ENCODE assay signal across 9 cellular contexts in genomic region chr16:20903889-20904506, GRCh38. TPM values are rescaled to one million over a fixed set of nuclear protein-coding genes. Genes with fewer than 3 reads are reported as not detected.
DNase-seq lines count a peak whose midpoint lies in the region; ATAC-seq and TF ChIP-seq lines count a peak whose summit lies in the region.
"Had no signal": no experiment of that assay in that cellular context is flagged by ENCODE, and none has a peak within 500 bp of the region (broad histone marks: within the 10 kb centered on the region; RNA-seq: fewer than 3 reads in every experiment).

No MANE protein-coding gene starts in this region.

- no peak overlapping the region for H3K4me3 ChIP-seq in left lung

- H3K4me3 Mint-ChIP-seq in activated CD8-positive, alpha-beta memory T cell treated with anti-CD3 and anti-CD28 coated beads, Interleukin-2, amount 10 ng/mL, durations not matched to agents 7 days and 5 days = peak overlapping the region; percentile 97
- peak overlapping the region; percentile 32 for H3K4me3 Mint-ChIP-seq in activated CD8-positive, alpha-beta T cell treated with anti-CD3 and anti-CD28 coated beads, Interleukin-2, amount 10 ng/mL, durations not matched to agents 7 days and 5 days

- H3K36me3 ChIP-seq in left lung = no peaks in the 10 kb centered on the region

- no peaks in the 10 kb centered on the region for H3K27me3 ChIP-seq in left lung

- H3K4me1 Mint-ChIP-seq in activated CD8-positive, alpha-beta memory T cell treated with anti-CD3 and anti-CD28 coated beads, Interleukin-2, amount 10 ng/mL, durations not matched to agents 7 days and 5 days = peaks cover 79% of the 10 kb centered on the region
- H3K4me1 Mint-ChIP-seq in activated CD8-positive, alpha-beta T cell treated with anti-CD3 and anti-CD28 coated beads, Interleukin-2, amount 10 ng/mL, durations not matched to agents 7 days and 5 days (ENCODE audit: low read depth) = peaks cover 72% of the 10 kb centered on the region

- no peak for ATAC-seq in activated CD8-positive, alpha-beta memory T cell treated with anti-CD3 and anti-CD28 coated beads, Interleukin-2, amount 10 ng/mL, durations not matched to agents 7 days and 5 days
- ATAC-seq in activated CD8-positive, alpha-beta T cell treated with anti-CD3 and anti-CD28 coated beads, Interleukin-2, amount 10 ng/mL, durations not matched to agents 7 days and 5 days = no peak
- ATAC-seq in left lung = no peak

- peak overlapping the region; percentile 97 to 98 for H3K27ac ChIP-seq in left lung
- peak overlapping the region; percentile 45 for H3K27ac ChIP-seq in temporal lobe (ENCODE audit: low read depth, low read length)

- intact Hi-C loops in left lung (cut with DNase I) = no loop called here

- no peaks in the 10 kb centered on the region for H3K9me3 ChIP-seq in left lung

- TF ChIP-seq CTCF in left lung (IDR thresholded peaks at IDR 0.05) = no peak

- DNase-seq in activated CD8-positive, alpha-beta memory T cell treated with anti-CD3 and anti-CD28 coated beads, Interleukin-2, amount 10 ng/mL, durations not matched to agents 7 days and 5 days = no peak
- DNase-seq in activated CD8-positive, alpha-beta memory T cell treated with anti-CD3 and anti-CD28 coated beads, Interleukin-2, amount 50 U/mL, for 48 hours = no peak
- no peak for DNase-seq in activated CD8-positive, alpha-beta T cell treated with anti-CD3 and anti-CD28 coated beads, Interleukin-2, amount 10 ng/mL, durations not matched to agents 7 days and 5 days
- DNase-seq in left lung (no peak), DMS 273 (lab: John Stamatoyannopoulos, UW; ENCODE audit: unreplicated experiment) (no peak), glomerular visceral epithelial cell (ENCODE audit: extremely low spot score) (no peak)
- no peak for DNase-seq in effector CD4-positive, alpha-beta T cell
- DNase-seq: NCI-H1930 had no signal

- CTCF ChIA-PET in activated CD8-positive, alpha-beta memory T cell treated with anti-CD3 and anti-CD28 coated beads, Interleukin-2, amount 10 ng/mL, durations not matched to agents 7 days and 5 days (lab: Charles Lee) = interaction anchor here (1.4 to 3.5 kb wide), 5 partner anchors 29 to 89 kb away, joined by 3 to 24 read pairs (median 5); no protein-coding TSS in a partner anchor
- CTCF ChIA-PET in activated CD8-positive, alpha-beta T cell treated with anti-CD3 and anti-CD28 coated beads, Interleukin-2, amount 10 ng/mL, durations not matched to agents 7 days and 5 days (lab: Charles Lee) = interaction anchor here (1.0 to 2.5 kb wide), 4 partner anchors 11 to 131 kb away, joined by 3 to 19 read pairs (median 6); no protein-coding TSS in a partner anchor

- no peaks in the 10 kb centered on the region for H3K9me3 Mint-ChIP-seq in activated CD8-positive, alpha-beta memory T cell treated with anti-CD3 and anti-CD28 coated beads, Interleukin-2, amount 10 ng/mL, durations not matched to agents 7 days and 5 days (ENCODE audit: low read depth)
- H3K9me3 Mint-ChIP-seq in activated CD8-positive, alpha-beta T cell treated with anti-CD3 and anti-CD28 coated beads, Interleukin-2, amount 10 ng/mL, durations not matched to agents 7 days and 5 days (ENCODE audit: insufficient read depth) = no peaks in the 10 kb centered on the region

- no peaks in the 10 kb centered on the region for H3K27me3 Mint-ChIP-seq in activated CD8-positive, alpha-beta memory T cell treated with anti-CD3 and anti-CD28 coated beads, Interleukin-2, amount 10 ng/mL, durations not matched to agents 7 days and 5 days
- no peaks in the 10 kb centered on the region for H3K27me3 Mint-ChIP-seq in activated CD8-positive, alpha-beta T cell treated with anti-CD3 and anti-CD28 coated beads, Interleukin-2, amount 10 ng/mL, durations not matched to agents 7 days and 5 days (ENCODE audit: low read depth)

- H3K4me1 ChIP-seq in left lung = peaks cover 45 to 82% of the 10 kb centered on the region in 2 donors

- H3K36me3 Mint-ChIP-seq in activated CD8-positive, alpha-beta memory T cell treated with anti-CD3 and anti-CD28 coated beads, Interleukin-2, amount 10 ng/mL, durations not matched to agents 7 days and 5 days = peaks cover 67% of the 10 kb centered on the region
- H3K36me3 Mint-ChIP-seq in activated CD8-positive, alpha-beta T cell treated with anti-CD3 and anti-CD28 coated beads, Interleukin-2, amount 10 ng/mL, durations not matched to agents 7 days and 5 days (ENCODE audit: low read depth) = peaks cover 51% of the 10 kb centered on the region

- peak overlapping the region; percentile 99 for H3K27ac Mint-ChIP-seq in activated CD8-positive, alpha-beta memory T cell treated with anti-CD3 and anti-CD28 coated beads, Interleukin-2, amount 10 ng/mL, durations not matched to agents 7 days and 5 days
- H3K27ac Mint-ChIP-seq in activated CD8-positive, alpha-beta T cell treated with anti-CD3 and anti-CD28 coated beads, Interleukin-2, amount 10 ng/mL, durations not matched to agents 7 days and 5 days = peak overlapping the region; percentile 81

- POLR2A ChIA-PET in activated CD8-positive, alpha-beta T cell treated with anti-CD3 and anti-CD28 coated beads, Interleukin-2, amount 10 ng/mL, durations not matched to agents 7 days and 5 days (lab: Charles Lee) = interaction anchor here (0.6 to 6.4 kb wide), 2 partner anchors 18 to 30 kb away, joined by 3 to 46 read pairs; no protein-coding TSS in a partner anchor

RNA-seq across cellular contexts. Expression of gene LYRM1, which starts 3.4 kb away (rescaled TPM):
- 10 to 100 TPM; 38.6 to 47.7 TPM for total RNA-seq in activated CD8-positive, alpha-beta memory T cell treated with anti-CD3 and anti-CD28 coated beads, Interleukin-2, amount 10 ng/mL, durations not matched to agents 7 days and 5 days
- total RNA-seq in activated CD8-positive, alpha-beta T cell treated with anti-CD3 and anti-CD28 coated beads, Interleukin-2, amount 10 ng/mL, durations not matched to agents 7 days and 5 days = 10 to 100 TPM; 27.5 to 28.0 TPM
- total RNA-seq in left lung (10 to 100 TPM; 28.0 to 28.7 TPM), temporal lobe (35.4 TPM)

RNA-seq across cellular contexts. Expression of gene DCUN1D3, which starts 3.8 kb away (rescaled TPM):
- 10 to 100 TPM; 18.1 to 24.4 TPM for total RNA-seq in activated CD8-positive, alpha-beta memory T cell treated with anti-CD3 and anti-CD28 coated beads, Interleukin-2, amount 10 ng/mL, durations not matched to agents 7 days and 5 days
- total RNA-seq in activated CD8-positive, alpha-beta T cell treated with anti-CD3 and anti-CD28 coated beads, Interleukin-2, amount 10 ng/mL, durations not matched to agents 7 days and 5 days = 10 to 100 TPM in 1 of 2 experiments, 1 to 10 TPM in 1; 10.0 to 10.7 TPM
- total RNA-seq in left lung = 10 to 100 TPM; 26.5 to 27.1 TPM
- total RNA-seq in temporal lobe = 9.3 TPM
